ENCODE assay signal across 1 cellular context in the genomic region with DNA sequence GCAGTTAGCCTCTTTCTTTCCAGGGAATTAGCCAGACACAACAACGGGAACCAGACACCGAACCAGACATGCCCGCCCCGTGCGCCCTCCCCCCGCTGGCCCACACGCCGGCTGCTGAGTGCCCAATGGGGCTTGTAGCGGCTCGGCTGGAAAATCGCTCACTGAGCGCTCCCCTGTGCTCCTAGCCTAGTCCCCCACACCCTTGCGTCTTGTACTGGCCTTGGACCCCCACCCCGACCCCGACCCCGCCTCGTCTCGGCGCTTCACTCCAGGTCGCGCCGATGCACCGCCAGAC.
TF ChIP-seq lines count a peak whose summit lies in the region.

No MANE protein-coding gene starts in this region.

TF ChIP-seq in HCT116, 20 proteins besides CTCF, POLR2A, EP300 and RAD21 (continued from another document):
- TF ChIP-seq ZBTB33 (IDR thresholded peaks at IDR 0.05; ENCODE audit: extremely low read depth, insufficient replicate concordance, low read length), result no peak
- TF ChIP-seq CBX3 (IDR thresholded peaks at IDR 0.05; ENCODE audit: low read depth), result no peak
- no peak for TF ChIP-seq ZNF274 (IDR thresholded peaks at IDR 0.05; ENCODE audit: low read depth, low read length)
- no peak for TF ChIP-seq SP1 (IDR thresholded peaks at IDR 0.05; ENCODE audit: low read depth)
- no peak for TF ChIP-seq EZH2phosphoT487 (IDR thresholded peaks at IDR 0.05; ENCODE audit: borderline replicate concordance)
- no peak for TF ChIP-seq ZFX (IDR thresholded peaks at IDR 0.05)
- TF ChIP-seq EGR1 (IDR thresholded peaks at IDR 0.05; ENCODE audit: low read depth), result no peak
- no peak for TF ChIP-seq ATF3 (IDR thresholded peaks at IDR 0.05)
- no peak for TF ChIP-seq ELF1 (IDR thresholded peaks at IDR 0.05; ENCODE audit: borderline replicate concordance, low read depth)
- no peak for TF ChIP-seq EZH2 (IDR thresholded peaks at IDR 0.05)
- TF ChIP-seq TCF7L2 (IDR thresholded peaks at IDR 0.05; ENCODE audit: borderline replicate concordance, extremely low read depth, insufficient read depth, insufficient read length), result no peak
- TF ChIP-seq YY1 (IDR thresholded peaks at IDR 0.05; ENCODE audit: extremely low read depth, insufficient replicate concordance, low read depth, low read length), result no peak
- TF ChIP-seq SIN3A (IDR thresholded peaks at IDR 0.05; ENCODE audit: low read depth), result no peak
- TF ChIP-seq POLR2AphosphoS5 (IDR thresholded peaks at IDR 0.05; ENCODE audit: low read depth, low read length), result no peak
- TF ChIP-seq CEBPB (IDR thresholded peaks at IDR 0.05; ENCODE audit: low read depth), result no peak
- TF ChIP-seq JUND (IDR thresholded peaks at IDR 0.05), result no peak
- TF ChIP-seq, protein P1, sequence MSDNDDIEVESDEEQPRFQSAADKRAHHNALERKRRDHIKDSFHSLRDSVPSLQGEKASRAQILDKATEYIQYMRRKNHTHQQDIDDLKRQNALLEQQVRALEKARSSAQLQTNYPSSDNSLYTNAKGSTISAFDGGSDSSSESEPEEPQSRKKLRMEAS (IDR thresholded peaks at IDR 0.05), result no peak
